In genomic region chr2:45685299-45685698, GRCh38 we compare ENCODE assay signal across 24 cellular contexts.
"Had no signal": no experiment of that assay in that cellular context is flagged by ENCODE, and none has a peak within 500 bp of the region (broad histone marks: within the 10 kb centered on the region; RNA-seq: fewer than 3 reads in every experiment).

No MANE protein-coding gene starts in this region.

- H3K36me3 ChIP-seq: ovary, sigmoid colon, stomach, thyroid gland had no signal

- H3K36me3 Mint-ChIP-seq: immature natural killer cell; mesothelial cell of epicardium; natural killer cell; stimulated activated effector memory CD8-positive, alpha-beta T cell treated with anti-CD3 and anti-CD28 coated beads, Interleukin-12 subunit alpha, Interleukin-12 subunit beta, amount 100 ng/mL, for 72 hours; type B pancreatic cell had no signal

- DNase-seq: effector CD4-positive, alpha-beta T cell; hypothalamus; immature natural killer cell; islet precursor cell; mesenchymal stem cell; natural killer cell; occipital lobe; ovary; posterior cingulate gyrus; psoas muscle; right cardiac atrium; sigmoid colon; stimulated activated CD4-positive, alpha-beta T cell treated with anti-CD3 and anti-CD28 coated beads, Interleukin-2, amount 100 ng/mL, for 24 hours; stimulated activated CD4-positive, alpha-beta T cell treated with anti-CD3 and anti-CD28 coated beads, Interleukin-4, amount 100 ng/mL, for 24 hours; stimulated activated naive CD4-positive, alpha-beta T cell treated with Interleukin-2 at 50 U/mL for 16 hours; stomach had no signal

- H3K4me3 Mint-ChIP-seq: immature natural killer cell; mesothelial cell of epicardium; natural killer cell; stimulated activated effector memory CD8-positive, alpha-beta T cell treated with anti-CD3 and anti-CD28 coated beads, Interleukin-12 subunit alpha, Interleukin-12 subunit beta, amount 100 ng/mL, for 72 hours; type B pancreatic cell had no signal

- H3K9me3 Mint-ChIP-seq: immature natural killer cell; mesothelial cell of epicardium; natural killer cell; stimulated activated effector memory CD8-positive, alpha-beta T cell treated with anti-CD3 and anti-CD28 coated beads, Interleukin-12 subunit alpha, Interleukin-12 subunit beta, amount 100 ng/mL, for 72 hours; type B pancreatic cell had no signal

- ATAC-seq: left lobe of liver; natural killer cell; psoas muscle; right cardiac atrium; stimulated activated effector memory CD8-positive, alpha-beta T cell treated with anti-CD3 and anti-CD28 coated beads, Interleukin-12 subunit alpha, Interleukin-12 subunit beta, amount 100 ng/mL, for 72 hours had no signal

- H3K27ac ChIP-seq: dorsolateral prefrontal cortex, epithelial cell of prostate, ovary, psoas muscle, sigmoid colon had no signal

- H3K27me3 ChIP-seq: dorsolateral prefrontal cortex, ovary, sigmoid colon, stomach, thyroid gland had no signal

- H3K27ac Mint-ChIP-seq: mesothelial cell of epicardium; natural killer cell; stimulated activated effector memory CD8-positive, alpha-beta T cell treated with anti-CD3 and anti-CD28 coated beads, Interleukin-12 subunit alpha, Interleukin-12 subunit beta, amount 100 ng/mL, for 72 hours; type B pancreatic cell had no signal

- H3K9me3 ChIP-seq: ovary, psoas muscle, sigmoid colon, stomach, thyroid gland had no signal

- H3K4me3 ChIP-seq: dorsolateral prefrontal cortex, lung, ovary, psoas muscle, sigmoid colon, stomach, thyroid gland had no signal
